ENCODE assay signal across 8 cellular contexts in the genomic region with DNA sequence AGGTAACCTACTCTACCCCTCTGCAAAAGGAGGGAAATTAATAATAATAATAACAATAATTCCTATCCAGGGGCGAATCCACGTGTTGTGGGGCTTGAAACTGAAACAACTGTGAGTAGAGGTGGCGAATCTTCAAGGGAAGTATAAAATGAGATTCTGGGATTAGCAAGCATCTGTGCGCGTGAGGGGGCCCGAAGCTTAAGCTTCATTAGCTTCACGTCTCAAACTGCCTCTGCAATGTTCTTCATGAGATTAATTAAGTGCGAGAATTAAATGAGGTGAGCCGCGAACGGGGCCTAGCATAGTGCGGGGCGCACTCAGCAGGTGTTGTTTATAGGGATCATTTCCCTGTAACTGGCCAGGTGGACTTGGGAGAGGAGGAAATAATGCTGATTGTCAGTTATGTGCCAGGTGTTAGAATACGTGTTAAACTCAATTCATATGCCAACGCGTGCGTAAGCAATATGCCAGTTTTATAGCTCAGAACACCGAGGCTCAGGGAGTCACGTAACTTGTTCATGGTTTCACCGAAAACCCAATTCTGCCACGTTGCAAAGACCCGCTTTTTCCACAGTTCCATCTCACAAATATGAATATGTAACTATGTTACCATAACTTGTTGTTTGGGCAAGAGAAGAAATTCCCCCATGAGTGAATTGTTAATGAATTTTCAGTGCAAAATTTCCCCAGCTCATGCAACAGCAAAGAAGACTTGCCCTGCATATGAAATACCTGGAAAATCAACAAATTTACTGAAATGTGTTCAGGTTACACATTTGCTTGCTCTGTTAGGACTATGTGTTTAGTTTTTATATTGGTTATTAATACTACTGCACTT. TPM values are rescaled to one million over a fixed set of nuclear protein-coding genes. Genes with fewer than 3 reads are reported as not detected.
A peak's percentile ranks its signal among the peaks of the same experiment; 100 is the strongest.
DNase-seq lines count a peak whose midpoint lies in the region; ATAC-seq and TF ChIP-seq lines count a peak whose summit lies in the region.

No MANE protein-coding gene starts in this region.

- no peak for DNase-seq in AG04449 (ENCODE audit: low read depth, low spot score)
- peak; percentile 96 for DNase-seq in NCI-H82 (lab: John Stamatoyannopoulos, UW)
- no peak for DNase-seq in natural killer cell treated with Interleukin-12 subunit alpha and Interleukin-12 subunit beta and Interleukin-15 and Interleukin-18, amount 100 ng/mL, for 72 hours (ENCODE audit: low spot score)
- DNase-seq in KBM-7 = no peak

- peaks cover 56% of the 10 kb centered on the region for H3K4me1 Mint-ChIP-seq in dendritic cell treated with granulocyte-macrophage colony-stimulating factor and Interleukin-4, amounts not matched to agents 40 ng/mL and 50 ng/mL, for 4 days (ENCODE audit: low read depth)
- H3K4me1 Mint-ChIP-seq in natural killer cell treated with Interleukin-12 subunit alpha and Interleukin-12 subunit beta and Interleukin-15 and Interleukin-18, amount 100 ng/mL, for 72 hours (ENCODE audit: low read depth in 2 of 2) = peaks cover 34 to 41% of the 10 kb centered on the region in 2 donors

- POLR2A ChIA-PET in AG04449 (lab: Yijun Ruan, JAX) = no interaction called here

- in situ Hi-C loops in KBM-7 (cut with MboI; ENCODE audit: low pct_unique_long_range_greater_than_20kb, low sequenced_read_pairs) = no loop called here

- H3K27me3 Mint-ChIP-seq in dendritic cell treated with granulocyte-macrophage colony-stimulating factor and Interleukin-4, amounts not matched to agents 40 ng/mL and 50 ng/mL, for 4 days = peaks cover 5% of the 10 kb centered on the region
- peaks cover 6 to 7% of the 10 kb centered on the region in 2 donors for H3K27me3 Mint-ChIP-seq in natural killer cell treated with Interleukin-12 subunit alpha and Interleukin-12 subunit beta and Interleukin-15 and Interleukin-18, amount 100 ng/mL, for 72 hours

- no peaks in the 10 kb centered on the region for H3K9me3 Mint-ChIP-seq in dendritic cell treated with granulocyte-macrophage colony-stimulating factor and Interleukin-4, amounts not matched to agents 40 ng/mL and 50 ng/mL, for 4 days
- no peaks in the 10 kb centered on the region for H3K9me3 Mint-ChIP-seq in natural killer cell treated with Interleukin-12 subunit alpha and Interleukin-12 subunit beta and Interleukin-15 and Interleukin-18, amount 100 ng/mL, for 72 hours

- peak overlapping the region; percentile 79 for H3K4me3 Mint-ChIP-seq in dendritic cell treated with granulocyte-macrophage colony-stimulating factor and Interleukin-4, amounts not matched to agents 40 ng/mL and 50 ng/mL, for 4 days
- H3K4me3 Mint-ChIP-seq in natural killer cell treated with Interleukin-12 subunit alpha and Interleukin-12 subunit beta and Interleukin-15 and Interleukin-18, amount 100 ng/mL, for 72 hours = peak overlapping the region; percentile 90

- ATAC-seq in GM18517 (IDR thresholded peaks at IDR 0.05; ENCODE audit: unreplicated experiment) = peak; percentile 3
- ATAC-seq in natural killer cell treated with Interleukin-12 subunit alpha and Interleukin-12 subunit beta and Interleukin-15 and Interleukin-18, amount 100 ng/mL, for 72 hours = no peak
- no peak for ATAC-seq in HG03460 (IDR thresholded peaks at IDR 0.05; ENCODE audit: unreplicated experiment)
- ATAC-seq in GM21526 (IDR thresholded peaks at IDR 0.05; ENCODE audit: low FRiP score, unreplicated experiment) = no peak

- H3K4me3 ChIP-seq in AG04449 (ENCODE audit: low read depth, low read length) = peak overlapping the region; percentile 58

- CTCF ChIA-PET in AG04449 (lab: Yijun Ruan, JAX) = no interaction called here

- TF ChIP-seq CTCF in AG04449 (IDR thresholded peaks at IDR 0.05; ENCODE audit: insufficient read depth, low read length, missing control alignments) = no peak

- no peaks in the 10 kb centered on the region for H3K36me3 Mint-ChIP-seq in dendritic cell treated with granulocyte-macrophage colony-stimulating factor and Interleukin-4, amounts not matched to agents 40 ng/mL and 50 ng/mL, for 4 days (ENCODE audit: low read depth)
- H3K36me3 Mint-ChIP-seq in natural killer cell treated with Interleukin-12 subunit alpha and Interleukin-12 subunit beta and Interleukin-15 and Interleukin-18, amount 100 ng/mL, for 72 hours = peaks cover 4% of the 10 kb centered on the region

- intact Hi-C loops in dendritic cell treated with granulocyte-macrophage colony-stimulating factor and Interleukin-4, amounts not matched to agents 40 ng/mL and 50 ng/mL, for 4 days (cut with micrococcal nuclease) = loop anchor here (2.0 kb wide), 1 partner anchor 30 kb away; a partner anchor contains a TSS

- H3K27ac Mint-ChIP-seq in dendritic cell treated with granulocyte-macrophage colony-stimulating factor and Interleukin-4, amounts not matched to agents 40 ng/mL and 50 ng/mL, for 4 days = peak overlapping the region; percentile 84
- peak overlapping the region; percentile 73 to 91 for H3K27ac Mint-ChIP-seq in natural killer cell treated with Interleukin-12 subunit alpha and Interleukin-12 subunit beta and Interleukin-15 and Interleukin-18, amount 100 ng/mL, for 72 hours

RNA-seq across cellular contexts. Expression of a gene that starts 30.3 kb away (rescaled TPM):
- total RNA-seq in natural killer cell treated with Interleukin-12 subunit alpha and Interleukin-12 subunit beta and Interleukin-15 and Interleukin-18, amount 100 ng/mL, for 72 hours = 100 to 1,000 TPM; 181 to 201 TPM

RNA-seq across cellular contexts. Expression of a gene that starts 57.0 kb away (rescaled TPM):
- total RNA-seq in natural killer cell treated with Interleukin-12 subunit alpha and Interleukin-12 subunit beta and Interleukin-15 and Interleukin-18, amount 100 ng/mL, for 72 hours = 10 to 100 TPM in 1 of 2 donors, 1 to 10 TPM in 1; 6.1 to 18.3 TPM
